In the genomic region with DNA sequence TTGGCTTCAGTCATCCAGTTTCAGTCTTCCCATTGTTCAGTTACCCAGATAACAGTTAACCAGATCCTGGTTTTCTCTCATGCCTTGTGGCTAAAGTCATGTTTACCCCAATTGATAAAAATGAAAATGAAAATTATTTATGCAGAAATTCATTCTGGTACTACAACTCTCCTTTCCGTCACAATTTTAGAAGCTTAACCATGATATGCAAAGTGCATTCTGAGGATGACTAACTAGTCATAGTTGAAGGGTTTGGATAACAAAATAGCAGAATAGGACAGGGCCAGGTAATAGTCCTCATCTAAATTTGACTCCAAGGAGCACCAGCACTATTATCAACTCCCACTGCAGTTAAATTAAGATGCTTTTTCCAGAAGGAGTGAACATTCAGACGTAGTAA, we compare ENCODE assay signal across 14 cellular contexts.
DNase-seq lines count a peak whose midpoint lies in the region; ATAC-seq and TF ChIP-seq lines count a peak whose summit lies in the region.
"Had no signal": no experiment of that assay in that cellular context is flagged by ENCODE, and none has a peak within 500 bp of the region (broad histone marks: within the 10 kb centered on the region; RNA-seq: fewer than 3 reads in every experiment).

No MANE protein-coding gene starts in this region.

- H3K4me3 Mint-ChIP-seq in MCF 10A (ENCODE audit: unreplicated experiment) = no peak overlapping the region
- H3K4me3 Mint-ChIP-seq: immature natural killer cell had no signal

- POLR2A ChIA-PET in MCF 10A (lab: Yijun Ruan, JAX) = no interaction called here

- no peaks in the 10 kb centered on the region for H3K36me3 Mint-ChIP-seq in MCF 10A (ENCODE audit: insufficient read depth, unreplicated experiment)
- H3K36me3 Mint-ChIP-seq: immature natural killer cell had no signal

- TF ChIP-seq CTCF in MCF 10A (IDR thresholded peaks at IDR 0.05; ENCODE audit: unreplicated experiment) = no peak

- ATAC-seq in GM18861 (IDR thresholded peaks at IDR 0.05; ENCODE audit: unreplicated experiment) = peak; percentile 97
- ATAC-seq in GM21390 (IDR thresholded peaks at IDR 0.05; ENCODE audit: unreplicated experiment) = peak; percentile 99
- peak; percentile 100 for ATAC-seq in HG02973 (IDR thresholded peaks at IDR 0.05; ENCODE audit: unreplicated experiment)
- peak; percentile 92 for ATAC-seq in HG03571 (IDR thresholded peaks at IDR 0.05; ENCODE audit: unreplicated experiment)
- ATAC-seq: stimulated activated naive CD8-positive, alpha-beta T cell treated with anti-CD3 and anti-CD28 coated beads, Interleukin-15, Interleukin-2, amounts not matched to agents 100 U/mL and 50 U/mL, for 24 hours had no signal

- no peak overlapping the region for H3K27ac Mint-ChIP-seq in MCF 10A (ENCODE audit: low read depth, unreplicated experiment)
- H3K27ac Mint-ChIP-seq: immature natural killer cell had no signal

- no peak for TF ChIP-seq POLR2A in erythroblast (IDR thresholded peaks at IDR 0.05; ENCODE audit: low read length)

- no peaks in the 10 kb centered on the region for H3K27me3 Mint-ChIP-seq in MCF 10A (ENCODE audit: insufficient read depth, unreplicated experiment)

- H3K4me1 Mint-ChIP-seq in MCF 10A (ENCODE audit: insufficient read depth, unreplicated experiment) = peaks cover 13% of the 10 kb centered on the region
- H3K4me1 Mint-ChIP-seq: immature natural killer cell had no signal

- DNase-seq in erythroblast (lab: John Stamatoyannopoulos, UW) (no peak), MCF 10A (ENCODE audit: unreplicated experiment) (no peak), NCI-H82 (lab: John Stamatoyannopoulos, UW) (no peak), DMS 273 treated with DMSO at 0.1 percent for 48 hours (lab: John Stamatoyannopoulos, UW) (no peak)
- DNase-seq: activated CD8-positive, alpha-beta memory T cell treated with anti-CD3 and anti-CD28 coated beads, Interleukin-2, amount 50 U/mL, for 4 hours; BE2C; immature natural killer cell; SIG-M5; stimulated activated CD4-positive, alpha-beta T cell treated with anti-CD3 and anti-CD28 coated beads, Interleukin-4, amount 100 ng/mL, for 1 hour; stimulated activated naive CD8-positive, alpha-beta T cell treated with anti-CD3 and anti-CD28 coated beads, Interleukin-15, Interleukin-2, amounts not matched to agents 100 U/mL and 50 U/mL, for 24 hours had no signal

- intact Hi-C loops in MCF 10A (cut with micrococcal nuclease) = no loop called here

- no TSS peak for BruUV-seq in MCF 10A (replicated peaks; lab: Mats Ljungman, UMichigan)

- no peaks in the 10 kb centered on the region for H3K9me3 Mint-ChIP-seq in MCF 10A (ENCODE audit: unreplicated experiment)
- H3K9me3 Mint-ChIP-seq: immature natural killer cell had no signal

- CTCF ChIA-PET in MCF 10A (lab: Yijun Ruan, JAX) = interaction anchor here (0.6 to 1.0 kb wide), 5 partner anchors 8 to 733 kb away, joined by 3 to 4 read pairs (median 3); no protein-coding TSS in a partner anchor
